16 cellular contexts compared by ENCODE assay signal in the genomic region with DNA sequence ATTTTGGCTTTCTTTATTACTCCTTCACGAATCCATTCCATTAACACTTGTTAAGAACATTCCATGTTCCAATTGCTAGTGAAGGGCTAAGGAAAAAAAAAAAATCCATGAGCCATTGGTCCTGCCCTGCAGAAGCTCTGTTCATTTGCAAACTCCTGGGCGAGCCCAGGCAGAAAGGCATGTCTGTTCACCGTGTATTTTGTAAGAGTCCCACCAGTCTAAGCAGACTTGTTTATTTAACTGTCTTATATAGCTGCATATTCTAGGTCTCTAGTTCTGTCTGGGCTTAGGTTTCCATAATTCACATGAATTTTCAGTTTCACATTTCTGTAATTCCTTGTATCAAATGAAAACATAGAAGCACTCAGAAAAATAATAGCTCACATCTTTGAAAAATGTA.
"Had no signal": no experiment of that assay in that cellular context is flagged by ENCODE, and none has a peak within 500 bp of the region (broad histone marks: within the 10 kb centered on the region; RNA-seq: fewer than 3 reads in every experiment).

No MANE protein-coding gene starts in this region.

- H3K4me1 Mint-ChIP-seq: activated naive CD8-positive, alpha-beta T cell treated with anti-CD3 and anti-CD28 coated beads for 36 hours; naive B cell; WTC11 had no signal

- H2AFZ ChIP-seq: neural progenitor cell had no signal

- H3K4me2 ChIP-seq: neural progenitor cell had no signal

- H3K27ac Mint-ChIP-seq: activated CD8-positive, alpha-beta T cell treated with anti-CD3 and anti-CD28 coated beads for 36 hours; activated naive CD8-positive, alpha-beta T cell treated with anti-CD3 and anti-CD28 coated beads for 36 hours; naive B cell; neural progenitor cell; WTC11 had no signal

- H3K4me1 ChIP-seq: breast epithelium, esophagus muscularis mucosa, neural progenitor cell, right lobe of liver had no signal

- H3K4me3 ChIP-seq: breast epithelium, esophagus muscularis mucosa, neural progenitor cell, ovary, right lobe of liver had no signal

- H3K9me3 ChIP-seq: breast epithelium, esophagus muscularis mucosa, ovary, right lobe of liver had no signal

- H3K9me3 Mint-ChIP-seq: activated CD8-positive, alpha-beta T cell treated with anti-CD3 and anti-CD28 coated beads for 36 hours; activated naive CD8-positive, alpha-beta T cell treated with anti-CD3 and anti-CD28 coated beads for 36 hours; naive B cell; neural progenitor cell; WTC11 had no signal

- H3K27me3 ChIP-seq: breast epithelium, esophagus muscularis mucosa, neural progenitor cell, ovary, right lobe of liver had no signal

- H3K4me3 Mint-ChIP-seq: activated CD8-positive, alpha-beta T cell treated with anti-CD3 and anti-CD28 coated beads for 36 hours; activated naive CD8-positive, alpha-beta T cell treated with anti-CD3 and anti-CD28 coated beads for 36 hours; neural progenitor cell; WTC11 had no signal

- DNase-seq: activated CD4-positive, alpha-beta T cell treated with anti-CD3 and anti-CD28 coated beads for 4 hours; activated CD8-positive, alpha-beta memory T cell treated with anti-CD3 and anti-CD28 coated beads, Interleukin-2, amount 50 U/mL, for 4 hours; activated CD8-positive, alpha-beta T cell treated with anti-CD3 and anti-CD28 coated beads for 36 hours; activated gamma-delta T cell treated with Interleukin-2 at 50 U/mL for 16 hours; activated naive CD8-positive, alpha-beta T cell treated with anti-CD3 and anti-CD28 coated beads for 36 hours; aorta; naive B cell; ovary; right lobe of liver; stimulated activated naive CD8-positive, alpha-beta T cell treated with anti-CD3 and anti-CD28 coated beads, Interleukin-15, Interleukin-2, amounts not matched to agents 100 U/mL and 50 U/mL, for 24 hours; T-helper 2 cell; trophoblast cell had no signal

- H3K36me3 Mint-ChIP-seq: activated naive CD8-positive, alpha-beta T cell treated with anti-CD3 and anti-CD28 coated beads for 36 hours; naive B cell; neural progenitor cell; WTC11 had no signal

- H3K27ac ChIP-seq: breast epithelium, esophagus muscularis mucosa, neural progenitor cell, ovary, right lobe of liver had no signal

- H3K36me3 ChIP-seq: breast epithelium, esophagus muscularis mucosa, neural progenitor cell, ovary, right lobe of liver had no signal

- ATAC-seq: activated CD8-positive, alpha-beta T cell treated with anti-CD3 and anti-CD28 coated beads for 36 hours; right lobe of liver; stimulated activated naive CD8-positive, alpha-beta T cell treated with anti-CD3 and anti-CD28 coated beads, Interleukin-15, Interleukin-2, amounts not matched to agents 100 U/mL and 50 U/mL, for 24 hours; WTC11 had no signal

- H3K27me3 Mint-ChIP-seq: activated CD8-positive, alpha-beta T cell treated with anti-CD3 and anti-CD28 coated beads for 36 hours; naive B cell had no signal

- H3K9ac ChIP-seq: neural progenitor cell had no signal
